In genomic region chr16:24728011-24728410, GRCh38 we compare ENCODE assay signal across 16 cellular contexts. TPM values are rescaled to one million over a fixed set of nuclear protein-coding genes. Genes with fewer than 3 reads are reported as not detected.
DNase-seq lines count a peak whose midpoint lies in the region; ATAC-seq and TF ChIP-seq lines count a peak whose summit lies in the region.
"Had no signal": no experiment of that assay in that cellular context is flagged by ENCODE, and none has a peak within 500 bp of the region (broad histone marks: within the 10 kb centered on the region; RNA-seq: fewer than 3 reads in every experiment).

No MANE protein-coding gene starts in this region.

- ATAC-seq in activated naive CD8-positive, alpha-beta T cell treated with anti-CD3 and anti-CD28 coated beads, Interleukin-2, amount 50 U/mL, for 24 hours: no peak
- ATAC-seq in GM21723 (IDR thresholded peaks at IDR 0.05; ENCODE audit: unreplicated experiment): no peak
- ATAC-seq: heart right ventricle had no signal

- TF ChIP-seq CTCF in osteocyte (IDR thresholded peaks at IDR 0.05): no peak

- no peaks in the 10 kb centered on the region for H3K27me3 Mint-ChIP-seq in activated CD4-positive, alpha-beta memory T cell treated with anti-CD3 and anti-CD28 coated beads, Interleukin-2, amount 10 ng/mL, durations not matched to agents 7 days and 5 days
- H3K27me3 Mint-ChIP-seq in activated CD4-positive, alpha-beta memory T cell treated with anti-CD3 and anti-CD28 coated beads for 36 hours: no peaks in the 10 kb centered on the region
- H3K27me3 Mint-ChIP-seq in IgD-negative memory B cell (no peaks in the 10 kb centered on the region), osteocyte (ENCODE audit: unreplicated experiment) (no peaks in the 10 kb centered on the region)
- peaks cover 2% of the 10 kb centered on the region for H3K27me3 Mint-ChIP-seq in activated naive CD8-positive, alpha-beta T cell treated with anti-CD3 and anti-CD28 coated beads, Interleukin-2, amount 50 U/mL, for 24 hours
- H3K27me3 Mint-ChIP-seq: stimulated activated naive CD8-positive, alpha-beta T cell treated with anti-CD3 and anti-CD28 coated beads, Interleukin-15, Interleukin-2, amounts not matched to agents 100 ng/mL and 50 ng/mL, for 24 hours had no signal

- POLR2A ChIA-PET in activated CD4-positive, alpha-beta memory T cell treated with anti-CD3 and anti-CD28 coated beads, Interleukin-2, amount 10 ng/mL, durations not matched to agents 7 days and 5 days (lab: Charles Lee): no interaction called here
- POLR2A ChIA-PET in activated CD4-positive, alpha-beta memory T cell treated with anti-CD3 and anti-CD28 coated beads for 36 hours (lab: Charles Lee): interaction anchor here (1.0 to 1.2 kb wide), 2 partner anchors 59 to 187 kb away, joined by 3 read pairs; no protein-coding TSS in a partner anchor

- H3K27ac Mint-ChIP-seq in activated CD4-positive, alpha-beta memory T cell treated with anti-CD3 and anti-CD28 coated beads, Interleukin-2, amount 10 ng/mL, durations not matched to agents 7 days and 5 days: no peak overlapping the region
- H3K27ac Mint-ChIP-seq in activated CD4-positive, alpha-beta memory T cell treated with anti-CD3 and anti-CD28 coated beads for 36 hours: no peak overlapping the region
- H3K27ac Mint-ChIP-seq in IgD-negative memory B cell: peak overlapping the region; percentile 71 to 98 (median 96)
- H3K27ac Mint-ChIP-seq in activated naive CD8-positive, alpha-beta T cell treated with anti-CD3 and anti-CD28 coated beads, Interleukin-2, amount 50 U/mL, for 24 hours: no peak overlapping the region
- H3K27ac Mint-ChIP-seq in osteocyte (ENCODE audit: unreplicated experiment): peak overlapping the region; percentile 12

- peaks cover 30% of the 10 kb centered on the region for H3K4me1 Mint-ChIP-seq in activated CD4-positive, alpha-beta memory T cell treated with anti-CD3 and anti-CD28 coated beads, Interleukin-2, amount 10 ng/mL, durations not matched to agents 7 days and 5 days
- H3K4me1 Mint-ChIP-seq in activated CD4-positive, alpha-beta memory T cell treated with anti-CD3 and anti-CD28 coated beads for 36 hours (ENCODE audit: low read depth): peaks cover 47% of the 10 kb centered on the region
- H3K4me1 Mint-ChIP-seq in IgD-negative memory B cell (peaks cover 23 to 27% (median 24%) of the 10 kb centered on the region in 3 donors), osteocyte (ENCODE audit: unreplicated experiment) (peaks cover 26% of the 10 kb centered on the region)
- peaks cover 44% of the 10 kb centered on the region for H3K4me1 Mint-ChIP-seq in activated naive CD8-positive, alpha-beta T cell treated with anti-CD3 and anti-CD28 coated beads, Interleukin-2, amount 50 U/mL, for 24 hours

- CTCF ChIA-PET in activated CD4-positive, alpha-beta memory T cell treated with anti-CD3 and anti-CD28 coated beads, Interleukin-2, amount 10 ng/mL, durations not matched to agents 7 days and 5 days (lab: Charles Lee): interaction anchor here (1.0 kb wide), 1 partner anchor 39 kb away, joined by 5 read pairs; no protein-coding TSS in a partner anchor
- CTCF ChIA-PET in activated CD4-positive, alpha-beta memory T cell treated with anti-CD3 and anti-CD28 coated beads for 36 hours (lab: Charles Lee): no interaction called here

- intact Hi-C loops in activated CD4-positive, alpha-beta memory T cell treated with anti-CD3 and anti-CD28 coated beads for 36 hours (cut with micrococcal nuclease): loop anchor here (2.0 to 10.0 kb wide), 4 partner anchors 189 to 883 kb away; partner anchors contain the start of genes ARHGAP17, RBBP6 and ZKSCAN2

- H3K4me3 Mint-ChIP-seq in activated CD4-positive, alpha-beta memory T cell treated with anti-CD3 and anti-CD28 coated beads, Interleukin-2, amount 10 ng/mL, durations not matched to agents 7 days and 5 days: peak overlapping the region; percentile 19
- no peak overlapping the region for H3K4me3 Mint-ChIP-seq in activated CD4-positive, alpha-beta memory T cell treated with anti-CD3 and anti-CD28 coated beads for 36 hours
- peak overlapping the region; percentile 42 to 97 (median 73) for H3K4me3 Mint-ChIP-seq in IgD-negative memory B cell
- H3K4me3 Mint-ChIP-seq in activated naive CD8-positive, alpha-beta T cell treated with anti-CD3 and anti-CD28 coated beads, Interleukin-2, amount 50 U/mL, for 24 hours: peak overlapping the region; percentile 90
- H3K4me3 Mint-ChIP-seq in osteocyte (ENCODE audit: unreplicated experiment): no peak overlapping the region

- no peak for DNase-seq in activated CD4-positive, alpha-beta memory T cell treated with anti-CD3 and anti-CD28 coated beads, Interleukin-2, amount 10 ng/mL, durations not matched to agents 7 days and 5 days
- no peak for DNase-seq in activated CD4-positive, alpha-beta memory T cell treated with anti-CD3 and anti-CD28 coated beads for 36 hours
- DNase-seq in activated naive CD8-positive, alpha-beta T cell treated with anti-CD3 and anti-CD28 coated beads, Interleukin-2, amount 50 U/mL, for 24 hours: no peak
- no peak for DNase-seq in osteocyte (ENCODE audit: extremely low spot score, unreplicated experiment)
- DNase-seq in glomerular visceral epithelial cell (ENCODE audit: extremely low spot score): no peak
- no peak for DNase-seq in NCI-H1694 treated with DMSO at 0.1 percent for 48 hours (lab: John Stamatoyannopoulos, UW)
- DNase-seq: DND-41, heart right ventricle, islet precursor cell, Kasumi-1, mammary epithelial cell, NCI-H1105, NCI-H2107 had no signal

- peaks cover 23% of the 10 kb centered on the region for H3K36me3 Mint-ChIP-seq in activated CD4-positive, alpha-beta memory T cell treated with anti-CD3 and anti-CD28 coated beads, Interleukin-2, amount 10 ng/mL, durations not matched to agents 7 days and 5 days (ENCODE audit: low read depth)
- H3K36me3 Mint-ChIP-seq in activated CD4-positive, alpha-beta memory T cell treated with anti-CD3 and anti-CD28 coated beads for 36 hours: peaks cover 24% of the 10 kb centered on the region
- H3K36me3 Mint-ChIP-seq in IgD-negative memory B cell (peaks cover 4% of the 10 kb centered on the region), osteocyte (ENCODE audit: unreplicated experiment) (peaks cover 9% of the 10 kb centered on the region)
- peaks cover 21% of the 10 kb centered on the region for H3K36me3 Mint-ChIP-seq in activated naive CD8-positive, alpha-beta T cell treated with anti-CD3 and anti-CD28 coated beads, Interleukin-2, amount 50 U/mL, for 24 hours (ENCODE audit: low read depth)

- H3K9me3 Mint-ChIP-seq in activated CD4-positive, alpha-beta memory T cell treated with anti-CD3 and anti-CD28 coated beads, Interleukin-2, amount 10 ng/mL, durations not matched to agents 7 days and 5 days: no peaks in the 10 kb centered on the region
- H3K9me3 Mint-ChIP-seq in activated CD4-positive, alpha-beta memory T cell treated with anti-CD3 and anti-CD28 coated beads for 36 hours: no peaks in the 10 kb centered on the region
- H3K9me3 Mint-ChIP-seq in IgD-negative memory B cell (no peaks in the 10 kb centered on the region), osteocyte (ENCODE audit: unreplicated experiment) (no peaks in the 10 kb centered on the region)
- no peaks in the 10 kb centered on the region for H3K9me3 Mint-ChIP-seq in activated naive CD8-positive, alpha-beta T cell treated with anti-CD3 and anti-CD28 coated beads, Interleukin-2, amount 50 U/mL, for 24 hours
- H3K9me3 Mint-ChIP-seq: stimulated activated naive CD8-positive, alpha-beta T cell treated with anti-CD3 and anti-CD28 coated beads, Interleukin-15, Interleukin-2, amounts not matched to agents 100 ng/mL and 50 ng/mL, for 24 hours had no signal

RNA-seq across cellular contexts. Expression of gene TNRC6A, which starts 1.4 kb away (rescaled TPM):
- 10 to 100 TPM; 37.4 to 37.8 TPM for total RNA-seq in activated CD4-positive, alpha-beta memory T cell treated with anti-CD3 and anti-CD28 coated beads, Interleukin-2, amount 10 ng/mL, durations not matched to agents 7 days and 5 days
- total RNA-seq in activated CD4-positive, alpha-beta memory T cell treated with anti-CD3 and anti-CD28 coated beads for 36 hours: 10 to 100 TPM; 31.7 to 36.3 TPM
- polyA plus RNA-seq in IgD-negative memory B cell: 26.3 TPM
- 64.5 and 68.0 TPM in 2 replicates for total RNA-seq in osteocyte

Comparison
In these comparisons a context has a peak if more than half of its experiments do, and no peak if none do; other contexts are left out.
1. H3K4me3 Mint-ChIP-seq: peak in activated CD4-positive, alpha-beta memory T cell treated with anti-CD3 and anti-CD28 coated beads, Interleukin-2, amount 10 ng/mL, durations not matched to agents 7 days and 5 days (single experiment), IgD-negative memory B cell (4 of 4) and activated naive CD8-positive, alpha-beta T cell treated with anti-CD3 and anti-CD28 coated beads, Interleukin-2, amount 50 U/mL, for 24 hours (single experiment); none in activated CD4-positive, alpha-beta memory T cell treated with anti-CD3 and anti-CD28 coated beads for 36 hours (single experiment) and osteocyte (single experiment).
2. H3K27ac Mint-ChIP-seq: peak in IgD-negative memory B cell (3 of 3) and osteocyte (single experiment); none in activated CD4-positive, alpha-beta memory T cell treated with anti-CD3 and anti-CD28 coated beads, Interleukin-2, amount 10 ng/mL, durations not matched to agents 7 days and 5 days (single experiment), activated CD4-positive, alpha-beta memory T cell treated with anti-CD3 and anti-CD28 coated beads for 36 hours (single experiment) and activated naive CD8-positive, alpha-beta T cell treated with anti-CD3 and anti-CD28 coated beads, Interleukin-2, amount 50 U/mL, for 24 hours (single experiment).